ENCODE assay signal across 8 cellular contexts in genomic region chr2:106885981-106886915, GRCh38. TPM values are rescaled to one million over a fixed set of nuclear protein-coding genes. Genes with fewer than 3 reads are reported as not detected.
A peak's percentile ranks its signal among the peaks of the same experiment; 100 is the strongest.
DNase-seq lines count a peak whose midpoint lies in the region; ATAC-seq and TF ChIP-seq lines count a peak whose summit lies in the region.

TSS of gene ST6GAL2 (minus strand) at chr2:106886167. CDS start at chr2:106843977, 42,190 bp downstream.

- peak within 1 kb of the TSS; percentile 90 for H3K4me3 Mint-ChIP-seq in progenitor cell of endocrine pancreas (ENCODE audit: low read depth)
- no peak within 1 kb of the TSS for H3K4me3 Mint-ChIP-seq in activated CD4-positive, alpha-beta memory T cell treated with anti-CD3 and anti-CD28 coated beads, Interleukin-2, amount 10 ng/mL, durations not matched to agents 7 days and 5 days

- ATAC-seq in RWPE2 (ENCODE audit: low read depth): peak; percentile 53
- ATAC-seq in GM18870 (IDR thresholded peaks at IDR 0.05; ENCODE audit: unreplicated experiment): no peak

- peaks cover 54% of the 10 kb centered on the region for H3K27me3 Mint-ChIP-seq in progenitor cell of endocrine pancreas
- peaks cover 26% of the 10 kb centered on the region for H3K27me3 Mint-ChIP-seq in activated CD4-positive, alpha-beta memory T cell treated with anti-CD3 and anti-CD28 coated beads, Interleukin-2, amount 10 ng/mL, durations not matched to agents 7 days and 5 days

- H3K36me3 ChIP-seq in RWPE2 (ENCODE audit: low read depth) (no peaks in the 10 kb centered on the region), cardiac muscle cell (no peaks in the 10 kb centered on the region)

- H3K27ac Mint-ChIP-seq in progenitor cell of endocrine pancreas: peak within 1 kb of the TSS; percentile 77
- no peak within 1 kb of the TSS for H3K27ac Mint-ChIP-seq in activated CD4-positive, alpha-beta memory T cell treated with anti-CD3 and anti-CD28 coated beads, Interleukin-2, amount 10 ng/mL, durations not matched to agents 7 days and 5 days

- H3K27me3 ChIP-seq in RWPE2 (ENCODE audit: insufficient read depth, poor library complexity, severe bottlenecking): peaks cover 48% of the 10 kb centered on the region
- H3K27me3 ChIP-seq in cardiac muscle cell: peaks cover 96% of the 10 kb centered on the region

- DNase-seq in GDM1 (lab: John Stamatoyannopoulos, UW): peak; percentile 57
- DNase-seq in RWPE2 (ENCODE audit: low spot score): no peak
- peak; percentile 29 to 59 for DNase-seq in cardiac muscle cell (ENCODE audit: low read depth in 1 of 2, low spot score in 1 of 2)
- DNase-seq in progenitor cell of endocrine pancreas (ENCODE audit: low spot score, unreplicated experiment): peak; percentile 24
- no peak for DNase-seq in stimulated activated CD4-positive, alpha-beta T cell treated with anti-CD3 and anti-CD28 coated beads, Interleukin-4, amount 100 ng/mL, for 1 hour
- DNase-seq in activated CD8-positive, alpha-beta memory T cell treated with anti-CD3 and anti-CD28 coated beads, Interleukin-2, amount 50 U/mL, for 48 hours: no peak
- no peak for DNase-seq in activated CD4-positive, alpha-beta memory T cell treated with anti-CD3 and anti-CD28 coated beads, Interleukin-2, amount 10 ng/mL, durations not matched to agents 7 days and 5 days

- POLR2A ChIA-PET in activated CD4-positive, alpha-beta memory T cell treated with anti-CD3 and anti-CD28 coated beads, Interleukin-2, amount 10 ng/mL, durations not matched to agents 7 days and 5 days (lab: Charles Lee): no interaction called here

- CTCF ChIA-PET in activated CD4-positive, alpha-beta memory T cell treated with anti-CD3 and anti-CD28 coated beads, Interleukin-2, amount 10 ng/mL, durations not matched to agents 7 days and 5 days (lab: Charles Lee): no interaction called here

- TF ChIP-seq CTCF in RWPE2 (IDR thresholded peaks at IDR 0.05; ENCODE audit: poor library complexity, severe bottlenecking): no peak
- TF ChIP-seq CTCF in cardiac muscle cell (IDR thresholded peaks at IDR 0.05; ENCODE audit: low read depth, low read length): no peak
- no peak for TF ChIP-seq CTCF in progenitor cell of endocrine pancreas (IDR thresholded peaks at IDR 0.05; ENCODE audit: unreplicated experiment)

- no peaks in the 10 kb centered on the region for H3K9me3 ChIP-seq in RWPE2 (ENCODE audit: severe bottlenecking)
- H3K9me3 ChIP-seq in cardiac muscle cell (ENCODE audit: low read depth): no peaks in the 10 kb centered on the region

- H3K36me3 Mint-ChIP-seq in progenitor cell of endocrine pancreas (ENCODE audit: insufficient read depth): no peaks in the 10 kb centered on the region
- no peaks in the 10 kb centered on the region for H3K36me3 Mint-ChIP-seq in activated CD4-positive, alpha-beta memory T cell treated with anti-CD3 and anti-CD28 coated beads, Interleukin-2, amount 10 ng/mL, durations not matched to agents 7 days and 5 days (ENCODE audit: low read depth)

- H3K27ac ChIP-seq in RWPE2 (ENCODE audit: poor library complexity, severe bottlenecking) (no peak within 1 kb of the TSS), cardiac muscle cell (no peak within 1 kb of the TSS)

- H3K4me3 ChIP-seq in RWPE2 (ENCODE audit: severe bottlenecking) (peak within 1 kb of the TSS; percentile 28), cardiac muscle cell (peak within 1 kb of the TSS; percentile 65)

- H3K4me1 Mint-ChIP-seq in progenitor cell of endocrine pancreas (ENCODE audit: low read depth): peaks cover 9% of the 10 kb centered on the region
- peaks cover 2% of the 10 kb centered on the region for H3K4me1 Mint-ChIP-seq in activated CD4-positive, alpha-beta memory T cell treated with anti-CD3 and anti-CD28 coated beads, Interleukin-2, amount 10 ng/mL, durations not matched to agents 7 days and 5 days

- no peaks in the 10 kb centered on the region for H3K9me3 Mint-ChIP-seq in progenitor cell of endocrine pancreas (ENCODE audit: low read depth)
- no peaks in the 10 kb centered on the region for H3K9me3 Mint-ChIP-seq in activated CD4-positive, alpha-beta memory T cell treated with anti-CD3 and anti-CD28 coated beads, Interleukin-2, amount 10 ng/mL, durations not matched to agents 7 days and 5 days

- H3K4me1 ChIP-seq in RWPE2 (ENCODE audit: insufficient read depth, poor library complexity, severe bottlenecking): no peaks in the 10 kb centered on the region
- H3K4me1 ChIP-seq in cardiac muscle cell (ENCODE audit: low read depth): peaks cover 7% of the 10 kb centered on the region

RNA-seq across cellular contexts. Expression of gene ST6GAL2, which starts in this region (rescaled TPM):
- total RNA-seq in cardiac muscle cell (0.57 and 1.2 TPM in 2 replicates), progenitor cell of endocrine pancreas (8.0 and 8.3 TPM in 2 replicates)
- 0.46 TPM in 1 of 2 replicates, not detected in the other for polyA plus RNA-seq in cardiac muscle cell
- not detected for total RNA-seq in activated CD4-positive, alpha-beta memory T cell treated with anti-CD3 and anti-CD28 coated beads, Interleukin-2, amount 10 ng/mL, durations not matched to agents 7 days and 5 days

Comparison
In these comparisons a context has a peak if more than half of its experiments do, and no peak if none do; other contexts are left out.
1. DNase-seq: peak in GDM1 (single experiment), cardiac muscle cell (2 of 2) and progenitor cell of endocrine pancreas (single experiment); none in RWPE2 (single experiment), stimulated activated CD4-positive, alpha-beta T cell treated with anti-CD3 and anti-CD28 coated beads, Interleukin-4, amount 100 ng/mL, for 1 hour (single experiment), activated CD8-positive, alpha-beta memory T cell treated with anti-CD3 and anti-CD28 coated beads, Interleukin-2, amount 50 U/mL, for 48 hours (single experiment) and activated CD4-positive, alpha-beta memory T cell treated with anti-CD3 and anti-CD28 coated beads, Interleukin-2, amount 10 ng/mL, durations not matched to agents 7 days and 5 days (single experiment).